8 cellular contexts compared by ENCODE assay signal in genomic region chr1:68116643-68117235, GRCh38.
A peak's percentile ranks its signal among the peaks of the same experiment; 100 is the strongest.
DNase-seq lines count a peak whose midpoint lies in the region; ATAC-seq and TF ChIP-seq lines count a peak whose summit lies in the region.

No MANE protein-coding gene starts in this region.

- H3K4me3 ChIP-seq in BJ (ENCODE audit: low read depth, low read length) (peak overlapping the region; percentile 15; the same call in 1 of the 2 replicates), H7 (ENCODE audit: insufficient read depth, low read depth, low read length) (no peak overlapping the region), esophagus squamous epithelium (peak overlapping the region in 1 of 4 donors; percentile 53), tibial artery (no peak overlapping the region)

- TF ChIP-seq CTCF in BJ (IDR thresholded peaks at IDR 0.05; ENCODE audit: insufficient read depth, low read depth, low read length) = peak; percentile 70
- peak; percentile 52 to 90 (median 84) for TF ChIP-seq CTCF in esophagus squamous epithelium (IDR thresholded peaks at IDR 0.05)
- TF ChIP-seq CTCF in nephron (IDR thresholded peaks at IDR 0.05; ENCODE audit: unreplicated experiment in 3 of 3) = peak; percentile 82 to 85 (median 84)
- TF ChIP-seq CTCF in tibial artery (IDR thresholded peaks at IDR 0.05) = peak; percentile 85

- no peak for TF ChIP-seq POLR2A in esophagus squamous epithelium (IDR thresholded peaks at IDR 0.05)

- H3K27ac Mint-ChIP-seq in activated CD4-positive, alpha-beta memory T cell treated with anti-CD3 and anti-CD28 coated beads for 36 hours = no peak overlapping the region
- no peak overlapping the region for H3K27ac Mint-ChIP-seq in nephron

- H3K36me3 ChIP-seq in BJ (ENCODE audit: control insufficient read depth, insufficient read depth, low read length) = no peaks in the 10 kb centered on the region
- no peaks in the 10 kb centered on the region for H3K36me3 ChIP-seq in H7 (replicated peaks; ENCODE audit: control insufficient read depth, insufficient read depth, low read length)
- H3K36me3 ChIP-seq in esophagus squamous epithelium = peaks cover 0 to 8% (median 0%) of the 10 kb centered on the region in 3 donors
- no peaks in the 10 kb centered on the region for H3K36me3 ChIP-seq in tibial artery

- H3K36me3 Mint-ChIP-seq in activated CD4-positive, alpha-beta memory T cell treated with anti-CD3 and anti-CD28 coated beads for 36 hours = no peaks in the 10 kb centered on the region
- peaks cover 9% of the 10 kb centered on the region for H3K36me3 Mint-ChIP-seq in nephron (ENCODE audit: low read depth)

- H3K4me1 ChIP-seq in esophagus squamous epithelium (peaks cover 0 to 19% (median 4%) of the 10 kb centered on the region in 3 donors), tibial artery (peaks cover 0 to 25% (median 17%) of the 10 kb centered on the region in 4 donors)

- H3K9me3 Mint-ChIP-seq in activated CD4-positive, alpha-beta memory T cell treated with anti-CD3 and anti-CD28 coated beads for 36 hours = no peaks in the 10 kb centered on the region
- no peaks in the 10 kb centered on the region for H3K9me3 Mint-ChIP-seq in nephron

- ATAC-seq in GM18498 (IDR thresholded peaks at IDR 0.05; ENCODE audit: unreplicated experiment) = no peak

- intact Hi-C loops in activated CD4-positive, alpha-beta memory T cell treated with anti-CD3 and anti-CD28 coated beads for 36 hours (cut with micrococcal nuclease) = loop anchor here (2.0 kb wide), 1 partner anchor 350 kb away; no protein-coding TSS in a partner anchor
- intact Hi-C loops in esophagus squamous epithelium (cut with DNase I) (loop anchor here (5.0 to 10.0 kb wide), 3 partner anchors 206 to 352 kb away; no protein-coding TSS in a partner anchor), tibial artery (cut with DNase I; ENCODE audit: low total_unique reads) (loop anchor here (2.0 to 10.0 kb wide), 3 partner anchors 206 to 592 kb away; no protein-coding TSS in a partner anchor)

- H3K9me3 ChIP-seq in esophagus squamous epithelium (no peaks in the 10 kb centered on the region), tibial artery (no peaks in the 10 kb centered on the region)

- H3K4me3 Mint-ChIP-seq in activated CD4-positive, alpha-beta memory T cell treated with anti-CD3 and anti-CD28 coated beads for 36 hours = peak overlapping the region; percentile 1
- H3K4me3 Mint-ChIP-seq in nephron = no peak overlapping the region

- POLR2A ChIA-PET in BJ (lab: Charles Lee) = no interaction called here
- POLR2A ChIA-PET in activated CD4-positive, alpha-beta memory T cell treated with anti-CD3 and anti-CD28 coated beads for 36 hours (lab: Charles Lee) = no interaction called here

- DNase-seq in BJ (ENCODE audit: low read depth) = no peak
- peak; percentile 51 for DNase-seq in H7
- peak; percentile 44 for DNase-seq in NCI-H460 (ENCODE audit: extremely low read depth, low read depth)
- peak; percentile 56 for DNase-seq in activated CD4-positive, alpha-beta memory T cell treated with anti-CD3 and anti-CD28 coated beads for 36 hours
- DNase-seq in esophagus squamous epithelium (lab: John Stamatoyannopoulos, UW) = no peak
- no peak for DNase-seq in tibial artery

- H3K27me3 ChIP-seq in BJ (ENCODE audit: control insufficient read depth, insufficient read depth, low read length) (no peaks in the 10 kb centered on the region), H7 (ENCODE audit: control insufficient read depth, insufficient read depth, low read length) (no peaks in the 10 kb centered on the region), esophagus squamous epithelium (no peaks in the 10 kb centered on the region), tibial artery (no peaks in the 10 kb centered on the region)

- H3K27me3 Mint-ChIP-seq in activated CD4-positive, alpha-beta memory T cell treated with anti-CD3 and anti-CD28 coated beads for 36 hours = peaks cover 1% of the 10 kb centered on the region
- no peaks in the 10 kb centered on the region for H3K27me3 Mint-ChIP-seq in nephron (ENCODE audit: low read depth)

- CTCF ChIA-PET in BJ (lab: Yijun Ruan, JAX) = interaction anchor here (0.6 to 13.7 kb wide), 31 partner anchors 9 to 477 kb away, joined by 3 to 499 read pairs (median 4); partner anchors contain the start of gene WLS
- CTCF ChIA-PET in activated CD4-positive, alpha-beta memory T cell treated with anti-CD3 and anti-CD28 coated beads for 36 hours (lab: Charles Lee) = interaction anchor here (0.6 to 3.6 kb wide), 17 partner anchors 9 to 1623 kb away, joined by 3 to 27 read pairs (median 4); no protein-coding TSS in a partner anchor

- H3K27ac ChIP-seq in esophagus squamous epithelium = no peak overlapping the region
- no peak overlapping the region for H3K27ac ChIP-seq in tibial artery

- 0 to 3% methylated on average over 3 of the region's 3 CpGs for WGBS in esophagus squamous epithelium, 2 donors

- peaks cover 6% of the 10 kb centered on the region for H3K4me1 Mint-ChIP-seq in activated CD4-positive, alpha-beta memory T cell treated with anti-CD3 and anti-CD28 coated beads for 36 hours (ENCODE audit: low read depth)
- H3K4me1 Mint-ChIP-seq in nephron = peaks cover 20% of the 10 kb centered on the region

Comparison
In these comparisons a context has a peak if more than half of its experiments do, and no peak if none do; other contexts are left out.
1. DNase-seq: peak in H7 (single experiment), NCI-H460 (single experiment) and activated CD4-positive, alpha-beta memory T cell treated with anti-CD3 and anti-CD28 coated beads for 36 hours (single experiment); none in BJ (single experiment), esophagus squamous epithelium (single experiment) and tibial artery (0 of 2).
2. Peak in every context shown above with its lines, with median percentiles within 50 percentile points of each other: CTCF ChIP-seq.